ENCODE assay signal across 16 cellular contexts in the genomic region with DNA sequence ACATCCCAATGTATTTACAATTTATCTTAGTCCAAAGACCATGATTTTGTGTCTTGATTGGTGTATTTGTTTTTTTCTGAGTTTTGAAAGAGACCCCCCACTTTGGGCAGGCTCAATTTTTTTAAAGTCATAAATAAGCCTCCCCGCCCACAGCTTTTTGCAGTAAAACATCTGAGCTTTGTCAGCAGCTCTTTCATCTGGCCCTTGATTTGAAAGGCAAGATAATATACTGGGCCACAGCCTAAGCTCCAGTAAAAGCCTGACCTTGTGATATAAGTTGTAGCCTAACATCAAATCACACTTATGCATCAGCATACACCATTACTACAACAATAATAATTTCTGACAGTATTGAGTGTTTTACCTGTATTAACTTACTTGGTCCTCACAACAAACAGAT. TPM values are rescaled to one million over a fixed set of nuclear protein-coding genes. Genes with fewer than 3 reads are reported as not detected.
DNase-seq lines count a peak whose midpoint lies in the region; ATAC-seq, FAIRE-seq and TF ChIP-seq lines count a peak whose summit lies in the region.
"Had no signal": no experiment of that assay in that cellular context is flagged by ENCODE, and none has a peak within 500 bp of the region (broad histone marks: within the 10 kb centered on the region; RNA-seq: fewer than 3 reads in every experiment).

No MANE protein-coding gene starts in this region.

- no peak overlapping the region for H3K4me3 ChIP-seq in HEK293 (ENCODE audit: low read depth, low read length)
- no peak overlapping the region for H3K4me3 ChIP-seq in GM12878

- intact Hi-C loops in GM12878 (cut with micrococcal nuclease; ENCODE audit: unreplicated experiment): no loop called here

- no peak overlapping the region for H3K4me2 ChIP-seq in GM12878 (ENCODE audit: control insufficient read depth, insufficient read depth)

- H3K9me3 ChIP-seq in HEK293 (ENCODE audit: control insufficient read depth, insufficient read depth, low read depth, low read length) (no peaks in the 10 kb centered on the region), GM12878 (replicated peaks; ENCODE audit: control insufficient read depth, insufficient read depth, low read length) (no peaks in the 10 kb centered on the region; the same call in 1 of the 3 replicates)

- no peak for TF ChIP-seq RAD21 in GM12878 (IDR thresholded peaks at IDR 0.05; ENCODE audit: insufficient read depth, low read depth, low read length)

- no peak overlapping the region for H3K9ac ChIP-seq in GM12878 (ENCODE audit: control insufficient read depth, insufficient read depth, low read length)

- POLR2A ChIA-PET in HEK293 (lab: Yijun Ruan, JAX): interaction anchor here (1.2 kb wide), 1 partner anchor 51 kb away, joined by 7 read pairs; the partner anchor contains the start of gene SERTAD2
- POLR2A ChIA-PET in GM12878 (lab: Charles Lee): interaction anchor here (0.7 to 3.2 kb wide), 23 partner anchors 9 to 182 kb away, joined by 3 to 43 read pairs (median 4); partner anchors contain the start of gene SERTAD2

- TF ChIP-seq POLR2A in GM12892 (IDR thresholded peaks at IDR 0.05; ENCODE audit: low read depth, low read length): no peak
- TF ChIP-seq POLR2A in GM12878 (IDR thresholded peaks at IDR 0.05; ENCODE audit: low read depth, low read length): no peak

- no peak overlapping the region for H2AFZ ChIP-seq in GM12878 (ENCODE audit: control insufficient read depth, low read depth, low read length)

- H4K20me1 ChIP-seq in GM12878 (ENCODE audit: control insufficient read depth, insufficient read depth): no peaks in the 10 kb centered on the region

- CTCF ChIA-PET in HEK293 (lab: Yijun Ruan, JAX) (interaction anchor here (1.3 to 1.6 kb wide), 3 partner anchors 9 to 168 kb away, joined by 3 to 5 read pairs (median 4); no protein-coding TSS in a partner anchor), GM12878 (lab: Yijun Ruan, JAX) (interaction anchor here (0.8 to 3.2 kb wide), 16 partner anchors 8 to 120 kb away, joined by 3 to 30 read pairs (median 4); no protein-coding TSS in a partner anchor)

- H3K4me1 ChIP-seq in HEK293 (ENCODE audit: control insufficient read depth, insufficient read depth, low read length) (0 out of 2 replicates have a peak, but pooled peaks cover 3% of the 10 kb centered on the region), GM12878 (ENCODE audit: control insufficient read depth, insufficient read depth, low read length) (peaks cover 24% of the 10 kb centered on the region; the same call in 1 of the 2 replicates)

- WGBS in GM12878 (ENCODE audit: insufficient coverage, insufficient replicate concordance, low lambda C conversion rate, missing lambda C conversion rate): 100% methylated on average over 1 of the region's 1 CpG

- in situ Hi-C loops in GM12878 (cut with MboI): no loop called here

- FAIRE-seq in GM12892 (lab: Jason Lieb, UNC) (peak; percentile 64), GM12878 (lab: Jason Lieb, UNC) (no peak)
- FAIRE-seq: A204.1, H1 had no signal

- no peak for TF ChIP-seq CTCF in HEK293 (tag by site-specific recombination; IDR thresholded peaks at IDR 0.05)
- TF ChIP-seq CTCF in GM12878 (IDR thresholded peaks at IDR 0.05 in 2 of 3, conservative IDR thresholded peaks at IDR 0.05 in 1 of 3; ENCODE audit: control insufficient read depth in 2 of 3, extremely low read depth in 1 of 3, insufficient read depth in 1 of 3, low read depth in 3 of 3, low read length in 3 of 3): no peak

- DNase-seq in GM12892 (ENCODE audit: insufficient read length): no peak
- DNase-seq in GM12878 (ENCODE audit: low read depth, low spot score): no peak
- DNase-seq in COR-L47 (lab: John Stamatoyannopoulos, UW): no peak
- DNase-seq: AML-193; CD4-positive, alpha-beta T cell; DMS153; DMS79; GDM1; H9 had no signal

- H3K79me2 ChIP-seq in GM12878 (ENCODE audit: control insufficient read depth, insufficient read depth, low read length): peaks cover 28% of the 10 kb centered on the region

- H3K27ac ChIP-seq in HEK293 (ENCODE audit: extremely low read depth, low read depth, low read length) (no peak overlapping the region), GM12878 (ENCODE audit: control insufficient read depth, insufficient read depth) (peak overlapping the region; percentile 26; the same call in 1 of the 2 replicates)
- H3K27ac ChIP-seq: C4-2B, HL-60 had no signal

- ATAC-seq in GM12878 (peak; percentile 38), HG02610 (IDR thresholded peaks at IDR 0.05; ENCODE audit: unreplicated experiment) (no peak), HG03520 (IDR thresholded peaks at IDR 0.05; ENCODE audit: unreplicated experiment) (no peak)

- SMC1A ChIA-PET in GM12878 (lab: Charles Lee; ENCODE audit: uncharacterized antibody, unreplicated experiment): interaction anchor here (0.9 to 3.6 kb wide), 24 partner anchors 9 to 348 kb away, joined by 3 to 105 read pairs (median 8); partner anchors contain the start of genes AFTPH and SERTAD2

- H3K27me3 ChIP-seq in GM12878 (replicated peaks in 1 of 2; ENCODE audit: control insufficient read depth in 2 of 2, insufficient read depth in 2 of 2, low read length in 1 of 2): no peaks in the 10 kb centered on the region

- RAD21 ChIA-PET in GM12878 (lab: Charles Lee; ENCODE audit: unreplicated experiment): interaction anchor here (0.6 to 3.6 kb wide), 25 partner anchors 8 to 351 kb away, joined by 3 to 55 read pairs (median 5); partner anchors contain the start of genes CEP68 and SERTAD2

- H3K36me3 ChIP-seq in HEK293 (ENCODE audit: control insufficient read depth in 2 of 2, insufficient read depth in 1 of 2, low read length in 2 of 2) (no peaks in the 10 kb centered on the region), GM12878 (ENCODE audit: control insufficient read depth in 2 of 2, insufficient read depth in 2 of 2, low read length in 1 of 2) (no peaks in the 10 kb centered on the region; a peak in 1 of 4 replicates)

- TF ChIP-seq EP300 in GM12878 (IDR thresholded peaks at IDR 0.05; ENCODE audit: borderline replicate concordance in 1 of 2, control insufficient read depth in 1 of 2, low read depth in 2 of 2, low read length in 2 of 2): no peak

- BruUV-seq in GM12878 (replicated peaks; lab: Mats Ljungman, UMichigan): no TSS peak

TF ChIP-seq in HEK293, 187 proteins besides CTCF, POLR2A, EP300 and RAD21:
- TF ChIP-seq ZNF175 (tag by site-specific recombination; IDR thresholded peaks at IDR 0.05) (no peak), TCF7L2 (IDR thresholded peaks at IDR 0.05; ENCODE audit: borderline replicate concordance, low read depth, low read length) (peak; percentile 63; the same call in 1 of the 2 replicates)

TF ChIP-seq in GM12878, 131 proteins besides CTCF, POLR2A, EP300 and RAD21:
- TF ChIP-seq NFYA (IDR thresholded peaks at IDR 0.05; ENCODE audit: borderline replicate concordance, low read depth, low read length) (no peak), FOXM1 (IDR thresholded peaks at IDR 0.05; ENCODE audit: low read depth, low read length) (no peak), SP1 (IDR thresholded peaks at IDR 0.05; ENCODE audit: low read depth, low read length) (no peak), JUNB (IDR thresholded peaks at IDR 0.05) (no peak), YBX1 (IDR thresholded peaks at IDR 0.05) (no peak), BCL11A (IDR thresholded peaks at IDR 0.05; ENCODE audit: low read depth, low read length) (no peak), MTA3 (IDR thresholded peaks at IDR 0.05; ENCODE audit: borderline replicate concordance, low read length) (no peak), CREB1 (IDR thresholded peaks at IDR 0.05; ENCODE audit: low read depth) (no peak)

RNA-seq across cellular contexts. Expression of gene SERTAD2, which starts 51.3 kb away (rescaled TPM):
- polyA plus RNA-seq in GM12892 (2012; ENCODE audit: missing spikeins): 21.0 TPM
- total RNA-seq in GM12878 (2013; cell fraction: nucleolus; rRNA removed): 31.9 and 37.0 TPM in 2 replicates
- total RNA-seq in GM12878 (2014; rRNA removed) (11.5 and 14.4 TPM in 2 replicates), GM12878 (2014; rRNA removed; fragmentation: Illumina TruSeq; extraction: Trizol) (12.0 and 12.5 TPM in 2 replicates), GM12878 (2021) (27.8 and 28.5 TPM in 2 replicates)
- polyA plus RNA-seq in GM12878 (2011; ENCODE audit: low read depth): 27.5 TPM
- polyA plus RNA-seq in GM12878 (2011; rRNA removed) (22.5 and 23.5 TPM in 2 replicates), GM12878 (2014; fragmentation: Illumina TruSeq; extraction: Trizol) (24.8 and 25.0 TPM in 2 replicates), GM12878 (2014; fragmentation: Nextera tagmentation; extraction: Ambion mirVana) (1 to 10 TPM; 7.9 TPM), GM12878 (2014; rRNA removed) (28.6 and 28.7 TPM in 2 replicates), GM12878 (2016; fragmentation: Nextera tagmentation; extraction: Ambion mirVana) (10 to 100 TPM; 19.4 to 20.8 TPM)
- 27.5 and 27.6 TPM in 2 replicates for polyA plus RNA-seq in GM12878 (2011; cell fraction: cytosol; rRNA removed)
- polyA plus RNA-seq in GM12878 (2011; cell fraction: nucleus; rRNA removed): 30.6 and 44.1 TPM in 2 replicates
- polyA plus RNA-seq in GM12878 (2012): 19.6 and 29.4 TPM in 2 replicates
- 30.0 and 30.9 TPM in 2 replicates for polyA minus RNA-seq in GM12878 (2011; rRNA and poly(A)+ RNA removed)
- 20.3 and 32.3 TPM in 2 replicates for polyA minus RNA-seq in GM12878 (2011; cell fraction: cytosol; rRNA and poly(A)+ RNA removed)
- 59.5 and 130 TPM in 2 replicates for polyA minus RNA-seq in GM12878 (2011; cell fraction: nucleus; rRNA and poly(A)+ RNA removed)
